In the genomic region with DNA sequence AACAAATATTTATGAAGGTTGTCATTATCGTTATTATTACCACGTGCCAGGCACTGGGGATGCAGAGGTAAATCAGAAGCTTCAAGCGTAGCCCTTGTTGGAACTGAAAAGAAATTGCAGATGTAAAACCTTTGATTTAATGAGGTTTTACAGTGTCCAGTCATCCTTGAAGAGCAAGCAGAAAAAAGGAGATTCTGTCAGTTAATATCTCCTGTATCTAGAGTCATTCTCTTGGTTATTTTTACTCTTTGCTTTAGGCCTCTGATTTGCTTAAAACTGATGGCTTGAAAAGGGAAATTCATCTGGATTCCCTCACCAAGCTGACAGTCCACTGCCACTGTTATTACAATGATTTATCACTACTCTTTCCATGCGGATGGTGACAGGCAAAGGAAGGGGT, we compare ENCODE assay signal across 25 cellular contexts.
"Had no signal": no experiment of that assay in that cellular context is flagged by ENCODE, and none has a peak within 500 bp of the region (broad histone marks: within the 10 kb centered on the region; RNA-seq: fewer than 3 reads in every experiment).

No MANE protein-coding gene starts in this region.

- H3K9ac ChIP-seq: parathyroid adenoma had no signal

- H3K4me1 ChIP-seq: esophagus muscularis mucosa, gastrocnemius medialis, heart right ventricle, parathyroid adenoma, psoas muscle, sigmoid colon, testis, tibial nerve, upper lobe of right lung, vagina had no signal

- H3K36me3 ChIP-seq: esophagus muscularis mucosa, gastrocnemius medialis, heart right ventricle, sigmoid colon, tibial nerve, upper lobe of right lung, vagina had no signal

- H3K9me3 ChIP-seq: esophagus muscularis mucosa, gastrocnemius medialis, psoas muscle, sigmoid colon, testis, tibial nerve, upper lobe of right lung, vagina had no signal

- H3K27me3 ChIP-seq: dorsolateral prefrontal cortex, esophagus muscularis mucosa, gastrocnemius medialis, heart right ventricle, sigmoid colon, testis, tibial nerve, upper lobe of right lung, vagina had no signal

- H3K36me3 Mint-ChIP-seq: natural killer cell treated with Interleukin-12 subunit alpha and Interleukin-12 subunit beta and Interleukin-15 and Interleukin-18, amount 100 ng/mL, for 72 hours; stimulated activated naive B cell treated with anti-CD40 and anti-IgM and Interleukin-4, amounts not matched to agents 10 μg/mL and 1 μg/mL and 100 μg/mL, for 72 hours had no signal

- DNase-seq: cortex of kidney; dorsolateral prefrontal cortex; effector memory CD4-positive, alpha-beta T cell; gastrocnemius medialis; heart right ventricle; hypothalamus; kidney glomerular epithelial cell; mammary epithelial cell; midbrain; psoas muscle; retina; sigmoid colon; stimulated activated CD4-positive, alpha-beta T cell treated with anti-CD3 and anti-CD28 coated beads, Interleukin-2, amount 100 ng/mL, for 24 hours; stimulated activated CD4-positive, alpha-beta T cell treated with anti-CD3 and anti-CD28 coated beads, Interleukin-4, amount 100 ng/mL, for 4 hours; stimulated activated naive B cell treated with anti-CD40 and anti-IgM and Interleukin-4, amounts not matched to agents 10 μg/mL and 1 μg/mL and 100 μg/mL, for 72 hours; stimulated activated naive CD8-positive, alpha-beta T cell treated with anti-CD3 and anti-CD28 coated beads, Interleukin-15, amount 100 ng/mL, for 72 hours; testis; upper lobe of right lung had no signal

- H3K4me1 Mint-ChIP-seq: stimulated activated naive B cell treated with anti-CD40 and anti-IgM and Interleukin-4, amounts not matched to agents 10 μg/mL and 1 μg/mL and 100 μg/mL, for 72 hours; stimulated activated naive CD8-positive, alpha-beta T cell treated with anti-CD3 and anti-CD28 coated beads, Interleukin-15, amount 100 ng/mL, for 72 hours had no signal

- H3K27ac Mint-ChIP-seq: natural killer cell treated with Interleukin-12 subunit alpha and Interleukin-12 subunit beta and Interleukin-15 and Interleukin-18, amount 100 ng/mL, for 72 hours; stimulated activated naive B cell treated with anti-CD40 and anti-IgM and Interleukin-4, amounts not matched to agents 10 μg/mL and 1 μg/mL and 100 μg/mL, for 72 hours had no signal

- H3K27ac ChIP-seq: dorsolateral prefrontal cortex, epithelial cell of prostate, esophagus muscularis mucosa, gastrocnemius medialis, heart right ventricle, parathyroid adenoma, psoas muscle, sigmoid colon, skin epidermis, testis, tibial nerve, upper lobe of right lung, vagina had no signal

- H3K4me3 ChIP-seq: dorsolateral prefrontal cortex, esophagus muscularis mucosa, gastrocnemius medialis, heart right ventricle, psoas muscle, sigmoid colon, skin epidermis, testis, tibial nerve, upper lobe of right lung, vagina had no signal

- H3K4me3 Mint-ChIP-seq: natural killer cell treated with Interleukin-12 subunit alpha and Interleukin-12 subunit beta and Interleukin-15 and Interleukin-18, amount 100 ng/mL, for 72 hours; stimulated activated naive B cell treated with anti-CD40 and anti-IgM and Interleukin-4, amounts not matched to agents 10 μg/mL and 1 μg/mL and 100 μg/mL, for 72 hours; stimulated activated naive CD8-positive, alpha-beta T cell treated with anti-CD3 and anti-CD28 coated beads, Interleukin-15, amount 100 ng/mL, for 72 hours had no signal
